ENCODE assay signal across 1 cellular context in genomic region chr11:10350341-10350740, GRCh38.
TF ChIP-seq lines count a peak whose summit lies in the region.

No MANE protein-coding gene starts in this region.

TF ChIP-seq in GM23338, 12 proteins besides CTCF, POLR2A, EP300 and RAD21 (continued from another document):
- no peak for TF ChIP-seq ZNF462 (CRISPR knock-in tag; IDR thresholded peaks at IDR 0.05)
- TF ChIP-seq ETS1 (IDR thresholded peaks at IDR 0.05) = no peak
- no peak for TF ChIP-seq STAT1 (IDR thresholded peaks at IDR 0.05; ENCODE audit: unreplicated experiment)
- no peak for TF ChIP-seq EZH2phosphoT487 (IDR thresholded peaks at IDR 0.05; ENCODE audit: unreplicated experiment)
- TF ChIP-seq REST (IDR thresholded peaks at IDR 0.05; ENCODE audit: unreplicated experiment) = no peak
TF ChIP-seq in GM23338: peak in this region for 0.
